In genomic region chr2:31200972-31201371, GRCh38 we compare ENCODE assay signal across 19 cellular contexts. TPM values are rescaled to one million over a fixed set of nuclear protein-coding genes. Genes with fewer than 3 reads are reported as not detected.
DNase-seq lines count a peak whose midpoint lies in the region; ATAC-seq, FAIRE-seq and TF ChIP-seq lines count a peak whose summit lies in the region.
"Had no signal": no experiment of that assay in that cellular context is flagged by ENCODE, and none has a peak within 500 bp of the region (broad histone marks: within the 10 kb centered on the region; RNA-seq: fewer than 3 reads in every experiment).

No MANE protein-coding gene starts in this region.

- no peak overlapping the region for H3K27ac Mint-ChIP-seq in activated CD4-positive, alpha-beta T cell treated with anti-CD3 and anti-CD28 coated beads, Interleukin-2, amount 10 ng/mL, durations not matched to agents 24 days and 14 days
- peak overlapping the region; percentile 55 for H3K27ac Mint-ChIP-seq in neural crest cell (ENCODE audit: unreplicated experiment)
- H3K27ac Mint-ChIP-seq: CD14-positive monocyte; CD8-positive, alpha-beta T cell; GM23338; H9 had no signal

- H3K36me3 Mint-ChIP-seq in activated CD4-positive, alpha-beta T cell treated with anti-CD3 and anti-CD28 coated beads, Interleukin-2, amount 10 ng/mL, durations not matched to agents 24 days and 14 days (ENCODE audit: low read depth), result no peaks in the 10 kb centered on the region
- no peaks in the 10 kb centered on the region for H3K36me3 Mint-ChIP-seq in neural crest cell (ENCODE audit: low read depth)
- H3K36me3 Mint-ChIP-seq: CD14-positive monocyte; CD8-positive, alpha-beta T cell had no signal

- TF ChIP-seq CTCF in bronchial epithelial cell (IDR thresholded peaks at IDR 0.05; ENCODE audit: insufficient read depth, low read length, severe bottlenecking) (no peak), neural crest cell (conservative IDR thresholded peaks at IDR 0.05) (no peak), uterus (IDR thresholded peaks at IDR 0.05) (no peak)

- no peaks in the 10 kb centered on the region for H3K4me1 Mint-ChIP-seq in activated CD4-positive, alpha-beta T cell treated with anti-CD3 and anti-CD28 coated beads, Interleukin-2, amount 10 ng/mL, durations not matched to agents 24 days and 14 days
- H3K4me1 Mint-ChIP-seq in neural crest cell, result no peaks in the 10 kb centered on the region
- H3K4me1 Mint-ChIP-seq: GM23338, H9 had no signal

- no peaks in the 10 kb centered on the region for H3K36me3 ChIP-seq in bronchial epithelial cell (ENCODE audit: control insufficient read depth, insufficient read depth, low read length)
- no peaks in the 10 kb centered on the region for H3K36me3 ChIP-seq in uterus

- no peak for TF ChIP-seq POLR2A in uterus (IDR thresholded peaks at IDR 0.05)

- H3K27ac ChIP-seq in uterus, result no peak overlapping the region
- H3K27ac ChIP-seq: 22Rv1 had no signal

- peak; percentile 98 for FAIRE-seq in bronchial epithelial cell (lab: Jason Lieb, UNC)
- FAIRE-seq: D721Med, G401.6, GM12892 had no signal

- no peak for ATAC-seq in HG03039 (IDR thresholded peaks at IDR 0.05; ENCODE audit: unreplicated experiment)
- ATAC-seq: CD8-positive, alpha-beta T cell; GM23338 had no signal

- H3K4me3 Mint-ChIP-seq in activated CD4-positive, alpha-beta T cell treated with anti-CD3 and anti-CD28 coated beads, Interleukin-2, amount 10 ng/mL, durations not matched to agents 24 days and 14 days, result no peak overlapping the region
- H3K4me3 Mint-ChIP-seq in neural crest cell, result no peak overlapping the region
- H3K4me3 Mint-ChIP-seq: CD14-positive monocyte; CD8-positive, alpha-beta T cell; GM23338; H9 had no signal

- no peaks in the 10 kb centered on the region for H3K9me3 ChIP-seq in uterus

- no peaks in the 10 kb centered on the region for H3K4me1 ChIP-seq in uterus

- peaks cover 5% of the 10 kb centered on the region for H3K9me3 Mint-ChIP-seq in activated CD4-positive, alpha-beta T cell treated with anti-CD3 and anti-CD28 coated beads, Interleukin-2, amount 10 ng/mL, durations not matched to agents 24 days and 14 days
- no peaks in the 10 kb centered on the region for H3K9me3 Mint-ChIP-seq in neural crest cell
- H3K9me3 Mint-ChIP-seq: CD8-positive, alpha-beta T cell; GM23338; H9 had no signal

- intact Hi-C loops in activated CD4-positive, alpha-beta T cell treated with anti-CD3 and anti-CD28 coated beads, Interleukin-2, amount 10 ng/mL, durations not matched to agents 24 days and 14 days (cut with micrococcal nuclease), result no loop called here
- intact Hi-C loops in uterus (cut with DNase I; ENCODE audit: low total_unique reads), result no loop called here

- H3K27me3 ChIP-seq in bronchial epithelial cell (ENCODE audit: control insufficient read depth, insufficient read depth, low read length) (no peaks in the 10 kb centered on the region), uterus (no peaks in the 10 kb centered on the region)

- no peaks in the 10 kb centered on the region for H3K27me3 Mint-ChIP-seq in activated CD4-positive, alpha-beta T cell treated with anti-CD3 and anti-CD28 coated beads, Interleukin-2, amount 10 ng/mL, durations not matched to agents 24 days and 14 days
- H3K27me3 Mint-ChIP-seq in neural crest cell (ENCODE audit: low read depth), result no peaks in the 10 kb centered on the region

- DNase-seq in activated CD4-positive, alpha-beta T cell treated with anti-CD3 and anti-CD28 coated beads, Interleukin-2, amount 10 ng/mL, durations not matched to agents 24 days and 14 days, result peak; percentile 13
- no peak for DNase-seq in activated CD4-positive, alpha-beta T cell treated with anti-CD3 and anti-CD28 coated beads, Interleukin-2, amount 50 U/mL, for 4 hours
- no peak for DNase-seq in bronchial epithelial cell (ENCODE audit: low read depth)
- DNase-seq in neural crest cell (ENCODE audit: low read depth, low spot score), result no peak
- no peak for DNase-seq in Kasumi-1 (lab: John Stamatoyannopoulos, UW)
- no peak for DNase-seq in uterus
- DNase-seq: CD8-positive, alpha-beta T cell; COR-L47; DMS153; DMS79 treated with DMSO at 0.1 percent for 48 hours; EL; H9 had no signal

- H3K4me3 ChIP-seq in bronchial epithelial cell (ENCODE audit: low read depth, low read length), result no peak overlapping the region
- no peak overlapping the region for H3K4me3 ChIP-seq in uterus
- H3K4me3 ChIP-seq: GM23338 had no signal

RNA-seq across cellular contexts. Expression of gene CAPN14, which starts 16.3 kb away (rescaled TPM):
- 0.07 and 0.12 TPM in 2 replicates for total RNA-seq in activated CD4-positive, alpha-beta T cell treated with anti-CD3 and anti-CD28 coated beads, Interleukin-2, amount 10 ng/mL, durations not matched to agents 24 days and 14 days
- total RNA-seq in bronchial epithelial cell (10.3 and 35.1 TPM in 2 replicates), neural crest cell (0.36 and 0.47 TPM in 2 replicates), uterus (under 1 TPM in 3 of 4 donors, not detected in 1; under 0.01 to 0.29 (median 0.14) TPM)
- total RNA-seq: GM23338 had no signal

RNA-seq across cellular contexts. Expression of gene EHD3, which starts 33.0 kb away (rescaled TPM):
- 1.3 and 1.5 TPM in 2 replicates for total RNA-seq in activated CD4-positive, alpha-beta T cell treated with anti-CD3 and anti-CD28 coated beads, Interleukin-2, amount 10 ng/mL, durations not matched to agents 24 days and 14 days
- total RNA-seq in bronchial epithelial cell (1.6 and 2.3 TPM in 2 replicates), neural crest cell (10.6 and 10.7 TPM in 2 replicates), uterus (10 to 100 TPM in 1 of 4 donors, 1 to 10 TPM in 3; 2.6 to 13.1 (median 4.8) TPM)
